Comparison of ENCODE assay signal across 8 cellular contexts in genomic region chr10:92290076-92290836, GRCh38. TPM values are rescaled to one million over a fixed set of nuclear protein-coding genes. Genes with fewer than 3 reads are reported as not detected.
A peak's percentile ranks its signal among the peaks of the same experiment; 100 is the strongest.
DNase-seq lines count a peak whose midpoint lies in the region; ATAC-seq and TF ChIP-seq lines count a peak whose summit lies in the region.

No MANE protein-coding gene starts in this region.

- H3K4me3 ChIP-seq in esophagus muscularis mucosa (peak overlapping the region; percentile 83 to 97 (median 88)), mucosa of stomach (ENCODE audit: low read length) (peak overlapping the region; percentile 99), thoracic aorta (peak overlapping the region; percentile 96)

- no peaks in the 10 kb centered on the region for H3K9me3 Mint-ChIP-seq in activated CD4-positive, alpha-beta memory T cell treated with anti-CD3 and anti-CD28 coated beads, Interleukin-2, amount 10 ng/mL, durations not matched to agents 7 days and 5 days

- peak overlapping the region; percentile 70 for H3K27ac Mint-ChIP-seq in activated CD4-positive, alpha-beta memory T cell treated with anti-CD3 and anti-CD28 coated beads, Interleukin-2, amount 10 ng/mL, durations not matched to agents 7 days and 5 days

- H3K9me3 ChIP-seq in esophagus muscularis mucosa (no peaks in the 10 kb centered on the region), mucosa of stomach (ENCODE audit: control insufficient read depth, low read length) (no peaks in the 10 kb centered on the region), thoracic aorta (no peaks in the 10 kb centered on the region)

- no peaks in the 10 kb centered on the region for H3K27me3 Mint-ChIP-seq in activated CD4-positive, alpha-beta memory T cell treated with anti-CD3 and anti-CD28 coated beads, Interleukin-2, amount 10 ng/mL, durations not matched to agents 7 days and 5 days

- H3K36me3 ChIP-seq in esophagus muscularis mucosa (peaks cover 0 to 16% (median 3%) of the 10 kb centered on the region in 4 donors), mucosa of stomach (ENCODE audit: control insufficient read depth, insufficient read depth, low read length) (no peaks in the 10 kb centered on the region), thoracic aorta (peaks cover 5% of the 10 kb centered on the region)

- DNase-seq in activated T-cell treated with anti-CD3 and anti-CD28 coated beads for 1 hour (ENCODE audit: low read depth), result peak; percentile 11
- no peak for DNase-seq in activated T-cell treated with anti-CD3 and anti-CD28 coated beads, Interleukin-2, amount 50 U/mL, for 1 hour
- peak; percentile 73 to 91 for DNase-seq in NCI-H2081 (lab: John Stamatoyannopoulos, UW)
- DNase-seq in activated CD4-positive, alpha-beta memory T cell treated with anti-CD3 and anti-CD28 coated beads, Interleukin-2, amount 10 ng/mL, durations not matched to agents 7 days and 5 days, result peak; percentile 39
- DNase-seq in esophagus muscularis mucosa (ENCODE audit: extremely low spot score), result peak; percentile 92
- no peak for DNase-seq in thoracic aorta (ENCODE audit: low spot score)

- H3K36me3 Mint-ChIP-seq in activated CD4-positive, alpha-beta memory T cell treated with anti-CD3 and anti-CD28 coated beads, Interleukin-2, amount 10 ng/mL, durations not matched to agents 7 days and 5 days (ENCODE audit: low read depth), result peaks cover 10% of the 10 kb centered on the region

- no peak for TF ChIP-seq EP300 in esophagus muscularis mucosa (IDR thresholded peaks at IDR 0.05)

- intact Hi-C loops in esophagus muscularis mucosa (cut with DNase I), result loop anchor here (2.0 kb wide), 1 partner anchor 49 kb away; no protein-coding TSS in a partner anchor

- peak overlapping the region; percentile 86 for H3K4me3 Mint-ChIP-seq in activated CD4-positive, alpha-beta memory T cell treated with anti-CD3 and anti-CD28 coated beads, Interleukin-2, amount 10 ng/mL, durations not matched to agents 7 days and 5 days

- no peak for TF ChIP-seq POLR2A in esophagus muscularis mucosa (IDR thresholded peaks at IDR 0.05; ENCODE audit: low read depth)

- H3K27me3 ChIP-seq in esophagus muscularis mucosa, result no peaks in the 10 kb centered on the region
- H3K27me3 ChIP-seq in mucosa of stomach (ENCODE audit: control insufficient read depth, insufficient read depth, low read length), result no peaks in the 10 kb centered on the region
- H3K27me3 ChIP-seq in thoracic aorta (replicated peaks; ENCODE audit: insufficient read depth), result no peaks in the 10 kb centered on the region

- POLR2A ChIA-PET in activated CD4-positive, alpha-beta memory T cell treated with anti-CD3 and anti-CD28 coated beads, Interleukin-2, amount 10 ng/mL, durations not matched to agents 7 days and 5 days (lab: Charles Lee), result interaction anchor here (0.6 to 3.3 kb wide), 25 partner anchors 10 to 558 kb away, joined by 3 to 18 read pairs (median 4); partner anchors contain the start of genes BTAF1, EXOC6, IDE and KIF11

- H3K4me1 Mint-ChIP-seq in activated CD4-positive, alpha-beta memory T cell treated with anti-CD3 and anti-CD28 coated beads, Interleukin-2, amount 10 ng/mL, durations not matched to agents 7 days and 5 days, result peaks cover 30% of the 10 kb centered on the region

- H3K4me1 ChIP-seq in esophagus muscularis mucosa (peaks cover 11 to 45% (median 41%) of the 10 kb centered on the region in 4 donors), mucosa of stomach (ENCODE audit: control insufficient read depth, insufficient read depth, low read length) (peaks cover 13% of the 10 kb centered on the region), thoracic aorta (ENCODE audit: control insufficient read depth in 1 of 2, low read depth in 2 of 2) (peaks cover under 1 to 21% of the 10 kb centered on the region in 2 donors)

- CTCF ChIA-PET in activated CD4-positive, alpha-beta memory T cell treated with anti-CD3 and anti-CD28 coated beads, Interleukin-2, amount 10 ng/mL, durations not matched to agents 7 days and 5 days (lab: Charles Lee), result interaction anchor here (0.7 to 4.3 kb wide), 20 partner anchors 15 to 285 kb away, joined by 3 to 62 read pairs (median 4); no protein-coding TSS in a partner anchor

- ATAC-seq in HG02884 (IDR thresholded peaks at IDR 0.05; ENCODE audit: unreplicated experiment), result peak; percentile 9
- no peak for ATAC-seq in thoracic aorta (ENCODE audit: insufficient number of reproducible peaks, low FRiP score, low read depth)

- H3K27ac ChIP-seq in esophagus muscularis mucosa (replicated peaks in 1 of 4) (peak overlapping the region; percentile 93 to 98 (median 94)), thoracic aorta (peak overlapping the region; percentile 95 to 98)

- TF ChIP-seq CTCF in esophagus muscularis mucosa (IDR thresholded peaks at IDR 0.05) (no peak), thoracic aorta (IDR thresholded peaks at IDR 0.05) (no peak)

- peak overlapping the region; percentile 95 for H3K9ac ChIP-seq in mucosa of stomach (ENCODE audit: low read length)

- under 1% methylated on average over 30 of the region's 33 CpGs for WGBS in esophagus muscularis mucosa

RNA-seq across cellular contexts. Expression of gene CPEB3, which starts 0.6 kb away (rescaled TPM):
- 1 to 10 TPM; 2.8 to 3.0 TPM for total RNA-seq in activated CD4-positive, alpha-beta memory T cell treated with anti-CD3 and anti-CD28 coated beads, Interleukin-2, amount 10 ng/mL, durations not matched to agents 7 days and 5 days
- total RNA-seq in esophagus muscularis mucosa (10 to 100 TPM in 2 of 4 donors, 1 to 10 TPM in 2; 6.8 to 11.0 (median 10.4) TPM), thoracic aorta (10 to 100 TPM in 1 of 2 donors, 1 to 10 TPM in 1; 6.8 to 12.2 TPM)

RNA-seq across cellular contexts. Expression of gene MARCHF5, which starts 0.7 kb away (rescaled TPM):
- total RNA-seq in activated CD4-positive, alpha-beta memory T cell treated with anti-CD3 and anti-CD28 coated beads, Interleukin-2, amount 10 ng/mL, durations not matched to agents 7 days and 5 days, result 10 to 100 TPM; 28.5 to 29.3 TPM
- 10 to 100 TPM; 12.3 to 18.5 (median 16.7) TPM for total RNA-seq in esophagus muscularis mucosa
- total RNA-seq in thoracic aorta, result 10 to 100 TPM; 19.6 to 29.1 TPM

Comparison
In these comparisons a context has a peak if more than half of its experiments do, and no peak if none do; other contexts are left out.
1. DNase-seq: peak in activated T-cell treated with anti-CD3 and anti-CD28 coated beads for 1 hour (single experiment), NCI-H2081 (2 of 2), activated CD4-positive, alpha-beta memory T cell treated with anti-CD3 and anti-CD28 coated beads, Interleukin-2, amount 10 ng/mL, durations not matched to agents 7 days and 5 days (single experiment) and esophagus muscularis mucosa (single experiment); none in activated T-cell treated with anti-CD3 and anti-CD28 coated beads, Interleukin-2, amount 50 U/mL, for 1 hour (single experiment) and thoracic aorta (single experiment).
2. Peak in every context shown above with its lines, with median percentiles within 50 percentile points of each other: H3K4me3 ChIP-seq.